ENCODE assay signal across 1 cellular context in the genomic region with DNA sequence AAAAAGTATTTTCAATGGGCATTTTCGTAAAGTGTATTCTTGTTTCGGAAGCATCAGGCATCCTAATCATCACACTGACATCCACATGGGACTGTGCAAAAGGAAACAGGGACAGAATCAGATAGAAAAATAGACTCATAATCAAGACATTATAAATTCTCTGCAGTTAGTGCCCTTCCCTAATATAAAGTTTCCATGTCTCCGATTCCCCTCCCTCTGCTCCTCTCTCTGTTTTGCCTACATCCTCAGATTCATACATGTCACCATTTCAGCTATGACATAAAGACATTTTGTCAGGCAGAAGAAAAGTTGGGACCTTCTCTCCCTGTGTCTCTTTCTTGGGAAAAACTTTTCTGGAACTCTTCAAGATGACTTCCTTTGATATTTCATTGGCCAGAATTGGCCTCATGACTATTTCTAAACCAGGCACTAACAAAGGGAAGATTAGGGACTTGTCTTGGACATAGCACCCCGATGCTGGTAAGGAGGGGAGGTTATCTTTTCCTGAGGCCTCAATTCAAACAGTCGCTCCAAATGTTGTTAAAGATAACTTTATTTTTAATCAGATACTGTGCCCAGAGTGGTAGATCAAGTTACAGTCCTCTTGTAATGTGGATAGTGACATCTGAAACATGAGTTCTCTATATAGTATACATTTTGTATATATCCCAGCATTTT.
TF ChIP-seq lines count a peak whose summit lies in the region.

No MANE protein-coding gene starts in this region.

TF ChIP-seq in K562, 482 proteins besides CTCF, POLR2A, EP300 and RAD21 (continued from another document and continues in another):
- TF ChIP-seq ZNF175 (CRISPR knock-in tag; IDR thresholded peaks at IDR 0.05; ENCODE audit: low read depth): no peak
- no peak for TF ChIP-seq ZNF77 (CRISPR knock-in tag; IDR thresholded peaks at IDR 0.05)
- no peak for TF ChIP-seq ETV6 (IDR thresholded peaks at IDR 0.05; ENCODE audit: borderline replicate concordance in 1 of 2, low read depth in 2 of 2, low read length in 1 of 2)
- TF ChIP-seq ETV6 (CRISPR knock-in tag; IDR thresholded peaks at IDR 0.05; ENCODE audit: borderline replicate concordance): no peak
- no peak for TF ChIP-seq ZNF197 (CRISPR knock-in tag; IDR thresholded peaks at IDR 0.05; ENCODE audit: low read depth)
- no peak for TF ChIP-seq MAFK (IDR thresholded peaks at IDR 0.05; ENCODE audit: low read length)
- no peak for TF ChIP-seq TEAD1 (CRISPR knock-in tag; IDR thresholded peaks at IDR 0.05)
- no peak for TF ChIP-seq KDM1A (IDR thresholded peaks at IDR 0.05)
- TF ChIP-seq POLR2B (IDR thresholded peaks at IDR 0.05; ENCODE audit: low read depth, partially characterized antibody): no peak
- TF ChIP-seq, protein P1, sequence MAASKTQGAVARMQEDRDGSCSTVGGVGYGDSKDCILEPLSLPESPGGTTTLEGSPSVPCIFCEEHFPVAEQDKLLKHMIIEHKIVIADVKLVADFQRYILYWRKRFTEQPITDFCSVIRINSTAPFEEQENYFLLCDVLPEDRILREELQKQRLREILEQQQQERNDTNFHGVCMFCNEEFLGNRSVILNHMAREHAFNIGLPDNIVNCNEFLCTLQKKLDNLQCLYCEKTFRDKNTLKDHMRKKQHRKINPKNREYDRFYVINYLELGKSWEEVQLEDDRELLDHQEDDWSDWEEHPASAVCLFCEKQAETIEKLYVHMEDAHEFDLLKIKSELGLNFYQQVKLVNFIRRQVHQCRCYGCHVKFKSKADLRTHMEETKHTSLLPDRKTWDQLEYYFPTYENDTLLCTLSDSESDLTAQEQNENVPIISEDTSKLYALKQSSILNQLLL (CRISPR knock-in tag; IDR thresholded peaks at IDR 0.05; ENCODE audit: borderline replicate concordance): no peak
- TF ChIP-seq ZNF184 (CRISPR knock-in tag; IDR thresholded peaks at IDR 0.05): no peak
- TF ChIP-seq ETV1 (tag; conservative IDR thresholded peaks at IDR 0.05; ENCODE audit: low read depth): no peak
- TF ChIP-seq, protein P2, sequence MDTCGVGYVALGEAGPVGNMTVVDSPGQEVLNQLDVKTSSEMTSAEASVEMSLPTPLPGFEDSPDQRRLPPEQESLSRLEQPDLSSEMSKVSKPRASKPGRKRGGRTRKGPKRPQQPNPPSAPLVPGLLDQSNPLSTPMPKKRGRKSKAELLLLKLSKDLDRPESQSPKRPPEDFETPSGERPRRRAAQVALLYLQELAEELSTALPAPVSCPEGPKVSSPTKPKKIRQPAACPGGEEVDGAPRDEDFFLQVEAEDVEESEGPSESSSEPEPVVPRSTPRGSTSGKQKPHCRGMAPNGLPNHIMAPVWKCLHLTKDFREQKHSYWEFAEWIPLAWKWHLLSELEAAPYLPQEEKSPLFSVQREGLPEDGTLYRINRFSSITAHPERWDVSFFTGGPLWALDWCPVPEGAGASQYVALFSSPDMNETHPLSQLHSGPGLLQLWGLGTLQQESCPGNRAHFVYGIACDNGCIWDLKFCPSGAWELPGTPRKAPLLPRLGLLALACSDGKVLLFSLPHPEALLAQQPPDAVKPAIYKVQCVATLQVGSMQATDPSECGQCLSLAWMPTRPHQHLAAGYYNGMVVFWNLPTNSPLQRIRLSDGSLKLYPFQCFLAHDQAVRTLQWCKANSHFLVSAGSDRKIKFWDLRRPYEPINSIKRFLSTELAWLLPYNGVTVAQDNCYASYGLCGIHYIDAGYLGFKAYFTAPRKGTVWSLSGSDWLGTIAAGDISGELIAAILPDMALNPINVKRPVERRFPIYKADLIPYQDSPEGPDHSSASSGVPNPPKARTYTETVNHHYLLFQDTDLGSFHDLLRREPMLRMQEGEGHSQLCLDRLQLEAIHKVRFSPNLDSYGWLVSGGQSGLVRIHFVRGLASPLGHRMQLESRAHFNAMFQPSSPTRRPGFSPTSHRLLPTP (IDR thresholded peaks at IDR 0.05; ENCODE audit: borderline replicate concordance, extremely low read depth, insufficient read length): no peak
- TF ChIP-seq GABPB2 (CRISPR knock-in tag; conservative IDR thresholded peaks at IDR 0.05): no peak
- TF ChIP-seq, protein P3, sequence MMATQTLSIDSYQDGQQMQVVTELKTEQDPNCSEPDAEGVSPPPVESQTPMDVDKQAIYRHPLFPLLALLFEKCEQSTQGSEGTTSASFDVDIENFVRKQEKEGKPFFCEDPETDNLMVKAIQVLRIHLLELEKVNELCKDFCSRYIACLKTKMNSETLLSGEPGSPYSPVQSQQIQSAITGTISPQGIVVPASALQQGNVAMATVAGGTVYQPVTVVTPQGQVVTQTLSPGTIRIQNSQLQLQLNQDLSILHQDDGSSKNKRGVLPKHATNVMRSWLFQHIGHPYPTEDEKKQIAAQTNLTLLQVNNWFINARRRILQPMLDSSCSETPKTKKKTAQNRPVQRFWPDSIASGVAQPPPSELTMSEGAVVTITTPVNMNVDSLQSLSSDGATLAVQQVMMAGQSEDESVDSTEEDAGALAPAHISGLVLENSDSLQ (IDR thresholded peaks at IDR 0.05): 0 out of 2 replicates have a peak, but pooled peaks have one; percentile 6
- no peak for TF ChIP-seq ZNF12 (CRISPR knock-in tag; IDR thresholded peaks at IDR 0.05)
- TF ChIP-seq, protein P4, sequence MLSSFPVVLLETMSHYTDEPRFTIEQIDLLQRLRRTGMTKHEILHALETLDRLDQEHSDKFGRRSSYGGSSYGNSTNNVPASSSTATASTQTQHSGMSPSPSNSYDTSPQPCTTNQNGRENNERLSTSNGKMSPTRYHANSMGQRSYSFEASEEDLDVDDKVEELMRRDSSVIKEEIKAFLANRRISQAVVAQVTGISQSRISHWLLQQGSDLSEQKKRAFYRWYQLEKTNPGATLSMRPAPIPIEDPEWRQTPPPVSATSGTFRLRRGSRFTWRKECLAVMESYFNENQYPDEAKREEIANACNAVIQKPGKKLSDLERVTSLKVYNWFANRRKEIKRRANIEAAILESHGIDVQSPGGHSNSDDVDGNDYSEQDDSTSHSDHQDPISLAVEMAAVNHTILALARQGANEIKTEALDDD (IDR thresholded peaks at IDR 0.05): peak; percentile 93
- TF ChIP-seq, protein P5, sequence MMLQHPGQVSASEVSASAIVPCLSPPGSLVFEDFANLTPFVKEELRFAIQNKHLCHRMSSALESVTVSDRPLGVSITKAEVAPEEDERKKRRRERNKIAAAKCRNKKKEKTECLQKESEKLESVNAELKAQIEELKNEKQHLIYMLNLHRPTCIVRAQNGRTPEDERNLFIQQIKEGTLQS (IDR thresholded peaks at IDR 0.05): no peak
- TF ChIP-seq, protein P5 (CRISPR knock-in tag; conservative IDR thresholded peaks at IDR 0.05): no peak
- no peak for TF ChIP-seq SIX5 (IDR thresholded peaks at IDR 0.05; ENCODE audit: borderline replicate concordance in 1 of 2, insufficient read depth in 1 of 2, low read depth in 1 of 2, low read length in 2 of 2)
- no peak for TF ChIP-seq ZNF354B (CRISPR knock-in tag; IDR thresholded peaks at IDR 0.05)
- TF ChIP-seq, protein P6, sequence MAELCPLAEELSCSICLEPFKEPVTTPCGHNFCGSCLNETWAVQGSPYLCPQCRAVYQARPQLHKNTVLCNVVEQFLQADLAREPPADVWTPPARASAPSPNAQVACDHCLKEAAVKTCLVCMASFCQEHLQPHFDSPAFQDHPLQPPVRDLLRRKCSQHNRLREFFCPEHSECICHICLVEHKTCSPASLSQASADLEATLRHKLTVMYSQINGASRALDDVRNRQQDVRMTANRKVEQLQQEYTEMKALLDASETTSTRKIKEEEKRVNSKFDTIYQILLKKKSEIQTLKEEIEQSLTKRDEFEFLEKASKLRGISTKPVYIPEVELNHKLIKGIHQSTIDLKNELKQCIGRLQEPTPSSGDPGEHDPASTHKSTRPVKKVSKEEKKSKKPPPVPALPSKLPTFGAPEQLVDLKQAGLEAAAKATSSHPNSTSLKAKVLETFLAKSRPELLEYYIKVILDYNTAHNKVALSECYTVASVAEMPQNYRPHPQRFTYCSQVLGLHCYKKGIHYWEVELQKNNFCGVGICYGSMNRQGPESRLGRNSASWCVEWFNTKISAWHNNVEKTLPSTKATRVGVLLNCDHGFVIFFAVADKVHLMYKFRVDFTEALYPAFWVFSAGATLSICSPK (IDR thresholded peaks at IDR 0.05; ENCODE audit: borderline replicate concordance): no peak
- peak in 1 of 2 experiments; percentile 40; a peak in 1 of 4 replicates for TF ChIP-seq TRIM24 (IDR thresholded peaks at IDR 0.05)
- TF ChIP-seq ZNF134 (CRISPR knock-in tag; conservative IDR thresholded peaks at IDR 0.05): no peak
- no peak for TF ChIP-seq GATAD2A (IDR thresholded peaks at IDR 0.05)
- TF ChIP-seq MTA1 (IDR thresholded peaks at IDR 0.05; ENCODE audit: borderline replicate concordance): no peak
- peak; percentile 37; the same call in 1 of the 2 replicates for TF ChIP-seq BACH1 (tag; IDR thresholded peaks at IDR 0.05)
- TF ChIP-seq, protein P7, sequence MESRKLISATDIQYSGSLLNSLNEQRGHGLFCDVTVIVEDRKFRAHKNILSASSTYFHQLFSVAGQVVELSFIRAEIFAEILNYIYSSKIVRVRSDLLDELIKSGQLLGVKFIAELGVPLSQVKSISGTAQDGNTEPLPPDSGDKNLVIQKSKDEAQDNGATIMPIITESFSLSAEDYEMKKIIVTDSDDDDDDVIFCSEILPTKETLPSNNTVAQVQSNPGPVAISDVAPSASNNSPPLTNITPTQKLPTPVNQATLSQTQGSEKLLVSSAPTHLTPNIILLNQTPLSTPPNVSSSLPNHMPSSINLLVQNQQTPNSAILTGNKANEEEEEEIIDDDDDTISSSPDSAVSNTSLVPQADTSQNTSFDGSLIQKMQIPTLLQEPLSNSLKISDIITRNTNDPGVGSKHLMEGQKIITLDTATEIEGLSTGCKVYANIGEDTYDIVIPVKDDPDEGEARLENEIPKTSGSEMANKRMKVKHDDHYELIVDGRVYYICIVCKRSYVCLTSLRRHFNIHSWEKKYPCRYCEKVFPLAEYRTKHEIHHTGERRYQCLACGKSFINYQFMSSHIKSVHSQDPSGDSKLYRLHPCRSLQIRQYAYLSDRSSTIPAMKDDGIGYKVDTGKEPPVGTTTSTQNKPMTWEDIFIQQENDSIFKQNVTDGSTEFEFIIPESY (CRISPR knock-in tag; IDR thresholded peaks at IDR 0.05): no peak
- TF ChIP-seq RBM17 (IDR thresholded peaks at IDR 0.05; ENCODE audit: borderline replicate concordance, low read depth, low read length): no peak
- TF ChIP-seq YY1 (IDR thresholded peaks at IDR 0.05; ENCODE audit: borderline replicate concordance in 1 of 3, control insufficient read depth in 1 of 3, extremely low read depth in 1 of 3, insufficient read depth in 3 of 3, insufficient read length in 1 of 3, insufficient replicate concordance in 2 of 3, low read depth in 1 of 3, low read length in 2 of 3): peak in 1 of 3 experiments; percentile 19
- no peak; a peak in 2 of 4 replicates for TF ChIP-seq MAZ (CRISPR knock-in tag; conservative IDR thresholded peaks at IDR 0.05 in 1 of 2, IDR thresholded peaks at IDR 0.05 in 1 of 2)
- no peak for TF ChIP-seq ZNF212 (CRISPR knock-in tag; IDR thresholded peaks at IDR 0.05)
- TF ChIP-seq NCOA6 (IDR thresholded peaks at IDR 0.05): no peak
- no peak for TF ChIP-seq ZNF507 (tag; conservative IDR thresholded peaks at IDR 0.05)
- no peak for TF ChIP-seq ZNF583 (CRISPR knock-in tag; IDR thresholded peaks at IDR 0.05)
- no peak for TF ChIP-seq SAP30 (IDR thresholded peaks at IDR 0.05; ENCODE audit: borderline replicate concordance, insufficient read depth, low read depth, low read length, poor library complexity, severe bottlenecking)
- TF ChIP-seq, protein P8, sequence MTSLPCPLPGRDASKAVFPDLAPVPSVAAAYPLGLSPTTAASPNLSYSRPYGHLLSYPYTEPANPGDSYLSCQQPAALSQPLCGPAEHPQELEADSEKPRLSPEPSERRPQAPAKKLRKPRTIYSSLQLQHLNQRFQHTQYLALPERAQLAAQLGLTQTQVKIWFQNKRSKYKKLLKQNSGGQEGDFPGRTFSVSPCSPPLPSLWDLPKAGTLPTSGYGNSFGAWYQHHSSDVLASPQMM (CRISPR knock-in tag; IDR thresholded peaks at IDR 0.05): no peak
- TF ChIP-seq, protein P9, sequence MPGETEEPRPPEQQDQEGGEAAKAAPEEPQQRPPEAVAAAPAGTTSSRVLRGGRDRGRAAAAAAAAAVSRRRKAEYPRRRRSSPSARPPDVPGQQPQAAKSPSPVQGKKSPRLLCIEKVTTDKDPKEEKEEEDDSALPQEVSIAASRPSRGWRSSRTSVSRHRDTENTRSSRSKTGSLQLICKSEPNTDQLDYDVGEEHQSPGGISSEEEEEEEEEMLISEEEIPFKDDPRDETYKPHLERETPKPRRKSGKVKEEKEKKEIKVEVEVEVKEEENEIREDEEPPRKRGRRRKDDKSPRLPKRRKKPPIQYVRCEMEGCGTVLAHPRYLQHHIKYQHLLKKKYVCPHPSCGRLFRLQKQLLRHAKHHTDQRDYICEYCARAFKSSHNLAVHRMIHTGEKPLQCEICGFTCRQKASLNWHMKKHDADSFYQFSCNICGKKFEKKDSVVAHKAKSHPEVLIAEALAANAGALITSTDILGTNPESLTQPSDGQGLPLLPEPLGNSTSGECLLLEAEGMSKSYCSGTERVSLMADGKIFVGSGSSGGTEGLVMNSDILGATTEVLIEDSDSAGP (CRISPR knock-in tag; IDR thresholded peaks at IDR 0.05): no peak
- TF ChIP-seq ZNF124 (CRISPR knock-in tag; IDR thresholded peaks at IDR 0.05): no peak
- TF ChIP-seq, protein P10, sequence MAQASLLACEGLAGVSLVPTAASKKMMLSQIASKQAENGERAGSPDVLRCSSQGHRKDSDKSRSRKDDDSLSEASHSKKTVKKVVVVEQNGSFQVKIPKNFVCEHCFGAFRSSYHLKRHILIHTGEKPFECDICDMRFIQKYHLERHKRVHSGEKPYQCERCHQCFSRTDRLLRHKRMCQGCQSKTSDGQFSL (CRISPR knock-in tag; IDR thresholded peaks at IDR 0.05): no peak
- TF ChIP-seq, protein P10 (tag; IDR thresholded peaks at IDR 0.05): no peak
- no peak for TF ChIP-seq U2AF1 (optimal IDR thresholded peaks at IDR 0.05; ENCODE audit: low read depth, low read length)
- TF ChIP-seq, protein P11, sequence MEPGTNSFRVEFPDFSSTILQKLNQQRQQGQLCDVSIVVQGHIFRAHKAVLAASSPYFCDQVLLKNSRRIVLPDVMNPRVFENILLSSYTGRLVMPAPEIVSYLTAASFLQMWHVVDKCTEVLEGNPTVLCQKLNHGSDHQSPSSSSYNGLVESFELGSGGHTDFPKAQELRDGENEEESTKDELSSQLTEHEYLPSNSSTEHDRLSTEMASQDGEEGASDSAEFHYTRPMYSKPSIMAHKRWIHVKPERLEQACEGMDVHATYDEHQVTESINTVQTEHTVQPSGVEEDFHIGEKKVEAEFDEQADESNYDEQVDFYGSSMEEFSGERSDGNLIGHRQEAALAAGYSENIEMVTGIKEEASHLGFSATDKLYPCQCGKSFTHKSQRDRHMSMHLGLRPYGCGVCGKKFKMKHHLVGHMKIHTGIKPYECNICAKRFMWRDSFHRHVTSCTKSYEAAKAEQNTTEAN (CRISPR knock-in tag; IDR thresholded peaks at IDR 0.05): no peak
- TF ChIP-seq CBFB (CRISPR knock-in tag; IDR thresholded peaks at IDR 0.05): no peak
- TF ChIP-seq SIN3B (IDR thresholded peaks at IDR 0.05; ENCODE audit: low read depth): no peak
